30 cellular contexts compared by ENCODE assay signal in genomic region chr14:21686468-21686867, GRCh38. TPM values are rescaled to one million over a fixed set of nuclear protein-coding genes. Genes with fewer than 3 reads are reported as not detected.
"Had no signal": no experiment of that assay in that cellular context is flagged by ENCODE, and none has a peak within 500 bp of the region (broad histone marks: within the 10 kb centered on the region; RNA-seq: fewer than 3 reads in every experiment).

No MANE protein-coding gene starts in this region.

- H3K4me3 ChIP-seq: coronary artery, esophagus muscularis mucosa, heart right ventricle, left lung, pancreas, right lobe of liver, testis, tibial artery had no signal

- H3K27me3 ChIP-seq: esophagus muscularis mucosa, heart right ventricle, left lung, pancreas, right lobe of liver, testis, tibial artery had no signal

- DNase-seq: dermis blood vessel endothelial cell; effector memory CD4-positive, alpha-beta T cell; foreskin melanocyte; glutamatergic neuron; heart right ventricle; hypothalamus; immature natural killer cell; left lung; mesenchymal stem cell; natural killer cell; occipital lobe; pancreas; right lobe of liver; stimulated activated CD4-positive, alpha-beta T cell treated with anti-CD3 and anti-CD28 coated beads, Interleukin-4, amount 100 ng/mL, for 4 hours; stimulated activated naive CD8-positive, alpha-beta T cell treated with anti-CD3 and anti-CD28 coated beads, Interleukin-15, Interleukin-2, amounts not matched to agents 100 U/mL and 50 U/mL, for 24 hours; substantia nigra; testis; tibial artery had no signal

- H3K36me3 ChIP-seq: esophagus muscularis mucosa, heart right ventricle, left lung, pancreas, right lobe of liver, tibial artery had no signal

- ATAC-seq: heart right ventricle; left lung; natural killer cell; pancreas; right lobe of liver; stimulated activated memory B cell treated with anti-CD40 and anti-IgM and Interleukin-4, amounts not matched to agents 10 μg/mL and 1 μg/mL and 100 μg/mL, for 72 hours; stimulated activated naive CD8-positive, alpha-beta T cell treated with anti-CD3 and anti-CD28 coated beads, Interleukin-15, Interleukin-2, amounts not matched to agents 100 U/mL and 50 U/mL, for 24 hours had no signal

- H3K27ac ChIP-seq: coronary artery, esophagus muscularis mucosa, heart right ventricle, left lung, pancreas, right lobe of liver, testis, tibial artery had no signal

- H3K4me1 ChIP-seq: esophagus muscularis mucosa, heart right ventricle, left lung, pancreas, right lobe of liver, testis, tibial artery had no signal

- H3K9me3 ChIP-seq: left lung, pancreas, right lobe of liver, testis, tibial artery had no signal

RNA-seq across cellular contexts. Expression of gene OR4E1, which starts 12.8 kb away (rescaled TPM):
- total RNA-seq: dermis blood vessel endothelial cell, endothelial cell of umbilical vein, epithelial cell of proximal tubule, esophagus muscularis mucosa, fibroblast of lung, left lung, lower leg skin, lung microvascular endothelial cell, natural killer cell, occipital lobe, pancreas, posterior vena cava, right lobe of liver, urinary bladder had no signal
- polyA plus RNA-seq: endothelial cell of umbilical vein, fibroblast of lung, heart right ventricle, immature natural killer cell, keratinocyte, neural cell, pancreas, urinary bladder had no signal

RNA-seq across cellular contexts. Expression of gene OR4E2, which starts 32.8 kb away (rescaled TPM):
- total RNA-seq: dermis blood vessel endothelial cell, endothelial cell of umbilical vein, epithelial cell of proximal tubule, esophagus muscularis mucosa, fibroblast of lung, heart right ventricle, left lung, lower leg skin, lung microvascular endothelial cell, natural killer cell, occipital lobe, pancreas, posterior vena cava, right lobe of liver, urinary bladder had no signal
- polyA plus RNA-seq: endothelial cell of umbilical vein, fibroblast of lung, heart right ventricle, immature natural killer cell, keratinocyte, neural cell, pancreas, urinary bladder had no signal

RNA-seq across cellular contexts. Expression of gene OR10G2, which starts 51.7 kb away (rescaled TPM):
- total RNA-seq: dermis blood vessel endothelial cell, endothelial cell of umbilical vein, epithelial cell of proximal tubule, esophagus muscularis mucosa, fibroblast of lung, heart right ventricle, left lung, lower leg skin, lung microvascular endothelial cell, natural killer cell, occipital lobe, pancreas, posterior vena cava, right lobe of liver, urinary bladder had no signal
- polyA plus RNA-seq: endothelial cell of umbilical vein, fibroblast of lung, heart right ventricle, immature natural killer cell, keratinocyte, neural cell, pancreas, urinary bladder had no signal
